Comparison of ENCODE assay signal across 32 cellular contexts in the genomic region with DNA sequence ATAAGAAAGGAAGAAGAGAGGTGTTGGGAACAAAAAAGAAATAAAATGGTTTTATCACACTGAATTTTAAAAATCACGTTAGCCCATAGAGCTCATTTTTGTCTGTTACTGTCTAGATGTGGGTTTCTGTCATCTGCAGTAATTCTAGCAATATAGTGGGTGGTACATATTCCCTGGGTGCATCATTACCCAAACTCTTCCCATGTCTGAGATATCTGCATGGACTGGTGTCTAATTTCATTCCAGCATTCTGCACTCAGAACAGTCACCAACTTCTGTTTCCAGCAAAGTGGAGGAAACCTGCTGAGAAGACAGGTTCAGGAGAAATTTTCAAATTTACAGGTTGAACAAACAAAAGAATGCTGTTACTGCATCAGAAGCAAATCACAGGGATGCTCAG.
DNase-seq lines count a peak whose midpoint lies in the region; TF ChIP-seq lines count a peak whose summit lies in the region.
"Had no signal": no experiment of that assay in that cellular context is flagged by ENCODE, and none has a peak within 500 bp of the region (broad histone marks: within the 10 kb centered on the region; RNA-seq: fewer than 3 reads in every experiment).

No MANE protein-coding gene starts in this region.

- no peaks in the 10 kb centered on the region for H3K9me3 Mint-ChIP-seq in HFFc6
- H3K9me3 Mint-ChIP-seq in nephron: no peaks in the 10 kb centered on the region
- H3K9me3 Mint-ChIP-seq in activated T-cell treated with anti-CD3 and anti-CD28 coated beads, Interleukin-2, amount 50 U/mL, for 24 hours: peaks cover 17% of the 10 kb centered on the region
- H3K9me3 Mint-ChIP-seq: dendritic cell treated with granulocyte-macrophage colony-stimulating factor and Interleukin-4, amounts not matched to agents 40 ng/mL and 50 ng/mL, for 4 days; GM23338 had no signal

- H3K4me3 Mint-ChIP-seq in HFFc6: no peak overlapping the region; the same call in 1 of the 2 replicates
- no peak overlapping the region for H3K4me3 Mint-ChIP-seq in nephron
- H3K4me3 Mint-ChIP-seq in activated T-cell treated with anti-CD3 and anti-CD28 coated beads, Interleukin-2, amount 50 U/mL, for 24 hours: no peak overlapping the region
- H3K4me3 Mint-ChIP-seq: activated B cell treated with CpG ODN at 0.5 μM for 24 hours; activated CD8-positive, alpha-beta memory T cell treated with anti-CD3 and anti-CD28 coated beads, Interleukin-2, amount 10 ng/mL, durations not matched to agents 7 days and 5 days; activated naive CD4-positive, alpha-beta T cell treated with anti-CD3 and anti-CD28 coated beads for 36 hours; activated T-cell treated with anti-CD3 and anti-CD28 coated beads, Interleukin-2, amount 50 U/mL, for 72 hours; dendritic cell treated with granulocyte-macrophage colony-stimulating factor and Interleukin-4, amounts not matched to agents 40 ng/mL and 50 ng/mL, for 4 days; GM23338; IgD-negative memory B cell; natural killer cell treated with Interleukin-12 subunit alpha and Interleukin-12 subunit beta and Interleukin-15 and Interleukin-18, amount 100 ng/mL, for 72 hours; stimulated activated memory B cell treated with anti-CD40 and anti-IgM and Interleukin-4, amounts not matched to agents 10 μg/mL and 1 μg/mL and 100 μg/mL, for 72 hours had no signal

- H3K36me3 ChIP-seq in brain microvascular endothelial cell (replicated peaks): no peaks in the 10 kb centered on the region
- H3K36me3 ChIP-seq: cardiac muscle cell, esophagus squamous epithelium, right atrium auricular region, upper lobe of left lung had no signal

- H3K4me3 ChIP-seq in AG10803 (ENCODE audit: low read length) (no peak overlapping the region), brain microvascular endothelial cell (ENCODE audit: low read depth, low read length) (no peak overlapping the region)
- H3K4me3 ChIP-seq: cardiac muscle cell, esophagus squamous epithelium, GM23338, right atrium auricular region, upper lobe of left lung had no signal

- in situ Hi-C loops in brain microvascular endothelial cell (cut with HindIII; ENCODE audit: low pct_ligation_motif_present, low sequenced_read_pairs): no loop called here

- DNase-seq in AG10803 (ENCODE audit: low read depth) (peak; percentile 26), HFFc6 (peak; percentile 16), brain microvascular endothelial cell (peak; percentile 66), cortex of kidney (lab: John Stamatoyannopoulos, UW) (no peak), SKM-1 treated with dmso at 0.1 percent for 144 hours (lab: John Stamatoyannopoulos, UW; ENCODE audit: unreplicated experiment) (no peak), islet precursor cell (no peak)
- no peak for DNase-seq in activated T-cell treated with anti-CD3 and anti-CD28 coated beads, Interleukin-2, amount 50 U/mL, for 24 hours
- DNase-seq: activated B cell treated with CpG ODN at 0.5 μM for 24 hours; activated CD4-positive, alpha-beta T cell treated with anti-CD3 and anti-CD28 coated beads, Interleukin-2, amount 50 U/mL, for 1 hour; activated CD8-positive, alpha-beta memory T cell treated with anti-CD3 and anti-CD28 coated beads, Interleukin-2, amount 10 ng/mL, durations not matched to agents 7 days and 5 days; activated naive CD4-positive, alpha-beta T cell treated with anti-CD3 and anti-CD28 coated beads for 36 hours; activated T-cell treated with anti-CD3 and anti-CD28 coated beads, Interleukin-2, amount 50 U/mL, for 72 hours; amniotic stem cell; esophagus squamous epithelium; kidney; NCI-H1092; NCI-H1930; NCI-H2227 treated with DMSO at 0.1 percent for 48 hours; NCI-H526 treated with DMSO at 0.1 percent for 48 hours; SHP77; stimulated activated CD4-positive, alpha-beta T cell treated with anti-CD3 and anti-CD28 coated beads, Interleukin-4, amount 100 ng/mL, for 4 hours; upper lobe of left lung had no signal

- no peaks in the 10 kb centered on the region for H3K27me3 Mint-ChIP-seq in HFFc6 (ENCODE audit: insufficient read depth)
- H3K27me3 Mint-ChIP-seq in nephron (ENCODE audit: low read depth): no peaks in the 10 kb centered on the region
- H3K27me3 Mint-ChIP-seq in activated T-cell treated with anti-CD3 and anti-CD28 coated beads, Interleukin-2, amount 50 U/mL, for 24 hours: no peaks in the 10 kb centered on the region
- H3K27me3 Mint-ChIP-seq: activated B cell treated with CpG ODN at 0.5 μM for 24 hours; activated CD8-positive, alpha-beta memory T cell treated with anti-CD3 and anti-CD28 coated beads, Interleukin-2, amount 10 ng/mL, durations not matched to agents 7 days and 5 days; dendritic cell treated with granulocyte-macrophage colony-stimulating factor and Interleukin-4, amounts not matched to agents 40 ng/mL and 50 ng/mL, for 4 days; IgD-negative memory B cell; natural killer cell treated with Interleukin-12 subunit alpha and Interleukin-12 subunit beta and Interleukin-15 and Interleukin-18, amount 100 ng/mL, for 72 hours; stimulated activated memory B cell treated with anti-CD40 and anti-IgM and Interleukin-4, amounts not matched to agents 10 μg/mL and 1 μg/mL and 100 μg/mL, for 72 hours had no signal

- no peaks in the 10 kb centered on the region for H3K27me3 ChIP-seq in brain microvascular endothelial cell (replicated peaks)
- H3K27me3 ChIP-seq: cardiac muscle cell, right atrium auricular region, upper lobe of left lung had no signal

- H3K27ac Mint-ChIP-seq in HFFc6 (no peak overlapping the region), nephron (peak overlapping the region in 2 of 3 experiments; percentile 13 to 65)
- no peak overlapping the region for H3K27ac Mint-ChIP-seq in activated T-cell treated with anti-CD3 and anti-CD28 coated beads, Interleukin-2, amount 50 U/mL, for 24 hours
- H3K27ac Mint-ChIP-seq: activated B cell treated with CpG ODN at 0.5 μM for 24 hours; activated CD8-positive, alpha-beta memory T cell treated with anti-CD3 and anti-CD28 coated beads, Interleukin-2, amount 10 ng/mL, durations not matched to agents 7 days and 5 days; activated naive CD4-positive, alpha-beta T cell treated with anti-CD3 and anti-CD28 coated beads for 36 hours; activated T-cell treated with anti-CD3 and anti-CD28 coated beads, Interleukin-2, amount 50 U/mL, for 72 hours; dendritic cell treated with granulocyte-macrophage colony-stimulating factor and Interleukin-4, amounts not matched to agents 40 ng/mL and 50 ng/mL, for 4 days; GM23338; IgD-negative memory B cell; natural killer cell treated with Interleukin-12 subunit alpha and Interleukin-12 subunit beta and Interleukin-15 and Interleukin-18, amount 100 ng/mL, for 72 hours; stimulated activated memory B cell treated with anti-CD40 and anti-IgM and Interleukin-4, amounts not matched to agents 10 μg/mL and 1 μg/mL and 100 μg/mL, for 72 hours had no signal

- TF ChIP-seq CTCF in AG10803 (conservative IDR thresholded peaks at IDR 0.05; ENCODE audit: low read length): no peak
- no peak for TF ChIP-seq CTCF in HFFc6 (IDR thresholded peaks at IDR 0.05)
- no peak for TF ChIP-seq CTCF in brain microvascular endothelial cell (IDR thresholded peaks at IDR 0.05; ENCODE audit: low read depth, low read length, missing control alignments)
- no peak for TF ChIP-seq CTCF in nephron (IDR thresholded peaks at IDR 0.05; ENCODE audit: unreplicated experiment in 3 of 3)

- H3K36me3 Mint-ChIP-seq in HFFc6 (ENCODE audit: low read depth) (no peaks in the 10 kb centered on the region), nephron (ENCODE audit: low read depth) (no peaks in the 10 kb centered on the region)
- no peaks in the 10 kb centered on the region for H3K36me3 Mint-ChIP-seq in activated T-cell treated with anti-CD3 and anti-CD28 coated beads, Interleukin-2, amount 50 U/mL, for 24 hours (ENCODE audit: low read depth)
- H3K36me3 Mint-ChIP-seq: activated CD8-positive, alpha-beta memory T cell treated with anti-CD3 and anti-CD28 coated beads, Interleukin-2, amount 10 ng/mL, durations not matched to agents 7 days and 5 days; stimulated activated memory B cell treated with anti-CD40 and anti-IgM and Interleukin-4, amounts not matched to agents 10 μg/mL and 1 μg/mL and 100 μg/mL, for 72 hours had no signal

- H3K4me1 Mint-ChIP-seq in HFFc6 (ENCODE audit: low read depth): peaks cover 13% of the 10 kb centered on the region
- peaks cover 30% of the 10 kb centered on the region for H3K4me1 Mint-ChIP-seq in nephron
- no peaks in the 10 kb centered on the region for H3K4me1 Mint-ChIP-seq in activated T-cell treated with anti-CD3 and anti-CD28 coated beads, Interleukin-2, amount 50 U/mL, for 24 hours (ENCODE audit: low read depth)
- H3K4me1 Mint-ChIP-seq: activated B cell treated with CpG ODN at 0.5 μM for 24 hours; activated CD8-positive, alpha-beta memory T cell treated with anti-CD3 and anti-CD28 coated beads, Interleukin-2, amount 10 ng/mL, durations not matched to agents 7 days and 5 days; IgD-negative memory B cell; stimulated activated memory B cell treated with anti-CD40 and anti-IgM and Interleukin-4, amounts not matched to agents 10 μg/mL and 1 μg/mL and 100 μg/mL, for 72 hours had no signal

- H3K27ac ChIP-seq in brain microvascular endothelial cell: peak overlapping the region; percentile 60
- H3K27ac ChIP-seq: C4-2B, cardiac muscle cell, esophagus squamous epithelium, parathyroid adenoma, right atrium auricular region, upper lobe of left lung had no signal

Comparison
In these comparisons a context has a peak if more than half of its experiments do, and no peak if none do; other contexts are left out.
1. DNase-seq: peak in AG10803 (single experiment), HFFc6 (single experiment) and brain microvascular endothelial cell (single experiment); none in cortex of kidney (single experiment), SKM-1 treated with dmso at 0.1 percent for 144 hours (single experiment), islet precursor cell (single experiment) and activated T-cell treated with anti-CD3 and anti-CD28 coated beads, Interleukin-2, amount 50 U/mL, for 24 hours (single experiment).
2. H3K27ac Mint-ChIP-seq: peak in nephron (2 of 3); none in HFFc6 (single experiment) and activated T-cell treated with anti-CD3 and anti-CD28 coated beads, Interleukin-2, amount 50 U/mL, for 24 hours (single experiment).